1 cellular context compared by ENCODE assay signal in genomic region chr5:1218351-1219080, GRCh38.
TF ChIP-seq lines count a peak whose summit lies in the region.

No MANE protein-coding gene starts in this region.

TF ChIP-seq in H1, 55 proteins besides CTCF, POLR2A, EP300 and RAD21:
- no peak for TF ChIP-seq GTF2F1 (IDR thresholded peaks at IDR 0.05; ENCODE audit: borderline replicate concordance, low read depth, low read length)
